ENCODE assay signal across 31 cellular contexts in genomic region chr1:84385347-84385746, GRCh38. TPM values are rescaled to one million over a fixed set of nuclear protein-coding genes. Genes with fewer than 3 reads are reported as not detected.
"Had no signal": no experiment of that assay in that cellular context is flagged by ENCODE, and none has a peak within 500 bp of the region (broad histone marks: within the 10 kb centered on the region; RNA-seq: fewer than 3 reads in every experiment).

No MANE protein-coding gene starts in this region.

- H3K9me3 ChIP-seq: ascending aorta, breast epithelium, colonic mucosa, esophagus squamous epithelium, gastroesophageal sphincter, heart right ventricle had no signal

- H3K79me2 ChIP-seq: hepatocyte had no signal

- H3K4me1 ChIP-seq: ascending aorta, breast epithelium, colonic mucosa, esophagus squamous epithelium, gastroesophageal sphincter had no signal

- DNase-seq: activated CD4-positive, alpha-beta memory T cell treated with anti-CD3 and anti-CD28 coated beads for 36 hours; activated CD4-positive, alpha-beta T cell treated with anti-CD3 and anti-CD28 coated beads for 36 hours; activated CD4-positive, alpha-beta T cell treated with anti-CD3 and anti-CD28 coated beads, Interleukin-2, amount 10 ng/mL, durations not matched to agents 24 days and 14 days; activated CD4-positive, CD25-positive, alpha-beta regulatory T cell; activated CD4-positive, CD25-positive, alpha-beta regulatory T cell treated with anti-CD3 and anti-CD28 coated beads, Interleukin-2, amount 50 U/mL, for 72 hours; activated CD8-positive, alpha-beta memory T cell treated with anti-CD3 and anti-CD28 coated beads, Interleukin-2, amount 10 ng/mL, durations not matched to agents 7 days and 5 days; activated CD8-positive, alpha-beta memory T cell treated with anti-CD3 and anti-CD28 coated beads, Interleukin-2, amount 50 U/mL, for 4 hours; activated CD8-positive, alpha-beta T cell treated with anti-CD3 and anti-CD28 coated beads, Interleukin-2, amount 10 ng/mL, durations not matched to agents 7 days and 5 days; activated gamma-delta T cell; activated naive CD4-positive, alpha-beta T cell; activated naive CD4-positive, alpha-beta T cell treated with anti-CD3 and anti-CD28 coated beads, Interleukin-2, amount 10 ng/mL, durations not matched to agents 7 days and 5 days; activated naive CD8-positive, alpha-beta T cell treated with anti-CD3 and anti-CD28 coated beads, Interleukin-2, amount 10 ng/mL, durations not matched to agents 7 days and 5 days; activated T-cell treated with anti-CD3 and anti-CD28 coated beads, Interleukin-2, amount 50 U/mL, for 1 hour; activated T-cell treated with anti-CD3 and anti-CD28 coated beads, Interleukin-2, amount 50 U/mL, for 48 hours; central memory CD4-positive, alpha-beta T cell; cerebellar nuclear complex; colonic mucosa; effector CD8-positive, alpha-beta T cell; esophagus squamous epithelium; foreskin melanocyte; heart right ventricle had no signal

- H2AFZ ChIP-seq: hepatocyte had no signal

- ATAC-seq: activated CD4-positive, alpha-beta T cell treated with anti-CD3 and anti-CD28 coated beads for 36 hours; activated CD8-positive, alpha-beta memory T cell treated with anti-CD3 and anti-CD28 coated beads, Interleukin-2, amount 10 ng/mL, durations not matched to agents 7 days and 5 days; activated CD8-positive, alpha-beta T cell treated with anti-CD3 and anti-CD28 coated beads, Interleukin-2, amount 10 ng/mL, durations not matched to agents 7 days and 5 days; activated naive CD4-positive, alpha-beta T cell treated with anti-CD3 and anti-CD28 coated beads, Interleukin-2, amount 50 U/mL, for 72 hours; gastroesophageal sphincter; heart right ventricle had no signal

- H3K4me3 ChIP-seq: ascending aorta, breast epithelium, cardiac muscle cell, colonic mucosa, esophagus squamous epithelium, gastroesophageal sphincter, heart right ventricle, hepatocyte had no signal

- H3K27ac ChIP-seq: ascending aorta, breast epithelium, cardiac muscle cell, colonic mucosa, epithelial cell of prostate, esophagus squamous epithelium, gastroesophageal sphincter, heart right ventricle, hepatocyte had no signal

- H3K36me3 ChIP-seq: ascending aorta, breast epithelium, cardiac muscle cell, colonic mucosa, esophagus squamous epithelium, gastroesophageal sphincter, heart right ventricle had no signal

- H3K27me3 ChIP-seq: ascending aorta, breast epithelium, cardiac muscle cell, colonic mucosa, esophagus squamous epithelium, gastroesophageal sphincter, heart right ventricle, hepatocyte had no signal

- H3K4me2 ChIP-seq: hepatocyte had no signal

RNA-seq across cellular contexts. Expression of gene DNASE2B, which starts 12.9 kb away (rescaled TPM):
- polyA plus RNA-seq: cardiac muscle cell, endothelial cell of umbilical vein, esophagus, fibroblast of lung, heart right ventricle, hepatocyte had no signal
